Comparison of ENCODE assay signal across 13 cellular contexts in genomic region chr11:3853545-3853842, GRCh38. TPM values are rescaled to one million over a fixed set of nuclear protein-coding genes. Genes with fewer than 3 reads are reported as not detected.
DNase-seq lines count a peak whose midpoint lies in the region; ATAC-seq, FAIRE-seq and TF ChIP-seq lines count a peak whose summit lies in the region.
"Had no signal": no experiment of that assay in that cellular context is flagged by ENCODE, and none has a peak within 500 bp of the region (broad histone marks: within the 10 kb centered on the region; RNA-seq: fewer than 3 reads in every experiment).

No MANE protein-coding gene starts in this region.

- no peaks in the 10 kb centered on the region for H3K9me1 ChIP-seq in K562 (ENCODE audit: control insufficient read depth, insufficient read depth, low read length)

- peaks cover 44% of the 10 kb centered on the region for H3K4me1 ChIP-seq in CD8-positive, alpha-beta T cell (ENCODE audit: insufficient read depth, low read length)
- H3K4me1 ChIP-seq in MM.1S (ENCODE audit: low read length): peaks cover 31% of the 10 kb centered on the region
- peaks cover 30 to 36% of the 10 kb centered on the region in 2 experiments for H3K4me1 ChIP-seq in K562 (replicated peaks in 1 of 2; ENCODE audit: control insufficient read depth in 2 of 2, insufficient read depth in 2 of 2, low read length in 2 of 2)
- peaks cover 41 to 46% of the 10 kb centered on the region in 2 donors for H3K4me1 ChIP-seq in gastrocnemius medialis
- H3K4me1 ChIP-seq in body of pancreas: peaks cover 33% of the 10 kb centered on the region

- H3K4me2 ChIP-seq in MM.1S (ENCODE audit: low read depth, low read length) (peak overlapping the region; percentile 90), K562 (ENCODE audit: insufficient read depth, low read length) (no peak overlapping the region)

- H3K9me2 ChIP-seq in MM.1S (replicated peaks; ENCODE audit: insufficient read depth, low read length): no peaks in the 10 kb centered on the region

- WGBS in K562 (ENCODE audit: insufficient coverage, low coverage, missing lambda C conversion rate): 47% methylated on average over 1 of the region's 1 CpG
- 100% methylated on average over 1 of the region's 1 CpG for WGBS in body of pancreas, 2 donors

- H3K36me3 ChIP-seq in CD8-positive, alpha-beta T cell (ENCODE audit: insufficient read depth, low read length): no peaks in the 10 kb centered on the region
- H3K36me3 ChIP-seq in MM.1S (replicated peaks; ENCODE audit: insufficient read depth, low read length) (no peaks in the 10 kb centered on the region), K562 (ENCODE audit: control insufficient read depth, insufficient read depth, low read length) (no peaks in the 10 kb centered on the region), gastrocnemius medialis (no peaks in the 10 kb centered on the region), body of pancreas (replicated peaks in 1 of 2; ENCODE audit: insufficient read depth in 1 of 2, low read depth in 2 of 2) (no peaks in the 10 kb centered on the region)

- no peak for DNase-seq in CD8-positive, alpha-beta T cell
- no peak for DNase-seq in MM.1S
- DNase-seq in K562 (ENCODE audit: extremely low read depth in 1 of 4, low spot score in 3 of 4): peak in 1 of 4 experiments; percentile 65
- DNase-seq in gastrocnemius medialis: no peak
- DNase-seq in body of pancreas: no peak
- DNase-seq in NCI-H345 treated with DMSO at 0.1 percent for 48 hours (lab: John Stamatoyannopoulos, UW; ENCODE audit: unreplicated experiment): no peak
- DNase-seq: activated T-cell treated with anti-CD3 and anti-CD28 coated beads for 4 hours; effector CD8-positive, alpha-beta T cell; foreskin melanocyte; GF-D8; SIG-M5 had no signal

- H3K9me3 ChIP-seq in CD8-positive, alpha-beta T cell (ENCODE audit: low read length): no peaks in the 10 kb centered on the region
- H3K9me3 ChIP-seq in MM.1S (replicated peaks; ENCODE audit: insufficient read depth, low read length) (no peaks in the 10 kb centered on the region), K562 (replicated peaks; ENCODE audit: control insufficient read depth, insufficient read depth, low read depth, low read length) (no peaks in the 10 kb centered on the region), gastrocnemius medialis (no peaks in the 10 kb centered on the region), body of pancreas (no peaks in the 10 kb centered on the region)

- peak; percentile 66 for FAIRE-seq in K562 (lab: Jason Lieb, UNC)

- H3K4me3 Mint-ChIP-seq in CD8-positive, alpha-beta T cell: peak overlapping the region; percentile 47

- H3K27ac ChIP-seq in CD8-positive, alpha-beta T cell (ENCODE audit: low read depth, low read length): peak overlapping the region; percentile 83
- H3K27ac ChIP-seq in MM.1S (ENCODE audit: low read length) (peak overlapping the region; percentile 97), K562 (ENCODE audit: extremely low read depth, low read depth, low read length) (peak overlapping the region; percentile 86; the same call in 2 of the 3 replicates), gastrocnemius medialis (peak overlapping the region; percentile 99 to 100 (median 100)), body of pancreas (no peak overlapping the region)

- H2AFZ ChIP-seq in MM.1S (ENCODE audit: low read length): peak overlapping the region; percentile 77
- peak overlapping the region; percentile 95; the same call in 1 of the 2 replicates for H2AFZ ChIP-seq in K562 (ENCODE audit: low read depth, low read length)

- no peak for TF ChIP-seq CTCF in CD8-positive, alpha-beta T cell (IDR thresholded peaks at IDR 0.05)
- no peak for TF ChIP-seq CTCF in MM.1S (IDR thresholded peaks at IDR 0.05; ENCODE audit: low read length)
- no peak for TF ChIP-seq CTCF in K562 (IDR thresholded peaks at IDR 0.05 in 2 of 3, conservative IDR thresholded peaks at IDR 0.05 in 1 of 3; ENCODE audit: insufficient read depth in 2 of 3, low read depth in 1 of 3, low read length in 3 of 3)
- no peak for TF ChIP-seq CTCF in gastrocnemius medialis (IDR thresholded peaks at IDR 0.05 in 4 of 5, conservative IDR thresholded peaks at IDR 0.05 in 1 of 5)
- TF ChIP-seq CTCF in body of pancreas (IDR thresholded peaks at IDR 0.05): no peak

- CTCF ChIA-PET in CD8-positive, alpha-beta T cell (lab: Charles Lee): interaction anchor here (1.2 to 20.8 kb wide), 17 partner anchors 14 to 235 kb away, joined by 3 to 548 read pairs (median 15); partner anchors contain the start of gene RHOG
- CTCF ChIA-PET in K562 (lab: Yijun Ruan, JAX; ENCODE audit: low intra/inter-chr PET ratio): no interaction called here

- H4K20me1 ChIP-seq in MM.1S (ENCODE audit: insufficient read depth, low read length) (no peaks in the 10 kb centered on the region), K562 (replicated peaks; ENCODE audit: control insufficient read depth, insufficient read depth, low read length) (no peaks in the 10 kb centered on the region)

- no peak for TF ChIP-seq EP300 in K562 (IDR thresholded peaks at IDR 0.05; ENCODE audit: low read length)

- TF ChIP-seq RAD21 in K562 (CRISPR knock-in tag; conservative IDR thresholded peaks at IDR 0.05 in 1 of 2, IDR thresholded peaks at IDR 0.05 in 1 of 2): no peak

- H3F3A ChIP-seq in MM.1S (ENCODE audit: insufficient read depth, low read length): peaks cover 48% of the 10 kb centered on the region

- TF ChIP-seq POLR2A in K562 (conservative IDR thresholded peaks at IDR 0.05) (no peak), gastrocnemius medialis (IDR thresholded peaks at IDR 0.05) (no peak), body of pancreas (IDR thresholded peaks at IDR 0.05) (no peak)

- ATAC-seq in CD8-positive, alpha-beta T cell: no peak
- ATAC-seq in K562: no peak
- no peak for ATAC-seq in gastrocnemius medialis
- no peak for ATAC-seq in body of pancreas
- ATAC-seq in GM21786 (IDR thresholded peaks at IDR 0.05; ENCODE audit: unreplicated experiment): no peak
- ATAC-seq in HG03342 (IDR thresholded peaks at IDR 0.05; ENCODE audit: unreplicated experiment): no peak

- in situ Hi-C loops in K562 (cut with MboI) (no loop called here), gastrocnemius medialis (cut with MboI; ENCODE audit: low sequenced_read_pairs in 4 of 4) (loop anchor here in 3 of 4 donors (5.0 to 25.0 kb wide), 3 partner anchors 109 to 219 kb away; no protein-coding TSS in a partner anchor)

- H3K27ac Mint-ChIP-seq in CD8-positive, alpha-beta T cell: peak overlapping the region; percentile 99

- peaks cover 55% of the 10 kb centered on the region for H3K4me1 Mint-ChIP-seq in CD8-positive, alpha-beta T cell (ENCODE audit: low read depth)

- H3K4me3 ChIP-seq in CD8-positive, alpha-beta T cell (ENCODE audit: low read depth, low read length): no peak overlapping the region
- H3K4me3 ChIP-seq in MM.1S (ENCODE audit: low read length) (0 out of 2 replicates have a peak overlapping the region, but pooled peaks have one; percentile 84), K562 (no peak overlapping the region), gastrocnemius medialis (no peak overlapping the region), body of pancreas (no peak overlapping the region)

- no peaks in the 10 kb centered on the region for H3K27me3 Mint-ChIP-seq in CD8-positive, alpha-beta T cell (ENCODE audit: low read depth)

- H3K9ac ChIP-seq in MM.1S (ENCODE audit: low read length): peak overlapping the region; percentile 79
- no peak overlapping the region for H3K9ac ChIP-seq in K562 (ENCODE audit: insufficient read depth in 1 of 2, low read depth in 2 of 2, low read length in 2 of 2)

- H3K9me3 Mint-ChIP-seq in CD8-positive, alpha-beta T cell: no peaks in the 10 kb centered on the region

- no peaks in the 10 kb centered on the region for H3K27me3 ChIP-seq in CD8-positive, alpha-beta T cell (ENCODE audit: insufficient read depth, low read length)
- H3K27me3 ChIP-seq in MM.1S (replicated peaks; ENCODE audit: insufficient read depth, low read length) (no peaks in the 10 kb centered on the region), K562 (ENCODE audit: control insufficient read depth in 2 of 2, insufficient read depth in 2 of 2, low read length in 2 of 2) (no peaks in the 10 kb centered on the region), gastrocnemius medialis (no peaks in the 10 kb centered on the region), body of pancreas (no peaks in the 10 kb centered on the region)

- H3K79me2 ChIP-seq in MM.1S (ENCODE audit: low read length) (peaks cover 30% of the 10 kb centered on the region), K562 (ENCODE audit: control insufficient read depth, insufficient read depth, low read length) (peaks cover 30% of the 10 kb centered on the region)

- POLR2A ChIA-PET in CD8-positive, alpha-beta T cell (lab: Charles Lee): interaction anchor here (0.8 to 8.0 kb wide), 12 partner anchors 14 to 220 kb away, joined by 3 to 252 read pairs (median 18); partner anchors contain the start of genes NUP98, PGAP2 and RHOG
- POLR2A ChIA-PET in K562 (lab: Yijun Ruan, JAX): interaction anchor here (0.9 to 2.4 kb wide), 3 partner anchors 10 to 37 kb away, joined by 3 to 12 read pairs (median 4); no protein-coding TSS in a partner anchor

- no TSS peak for BruUV-seq in K562 (replicated peaks; lab: Mats Ljungman, UMichigan)

- intact Hi-C loops in CD8-positive, alpha-beta T cell (cut with DNase I, micrococcal nuclease): no loop called here
- intact Hi-C loops in K562 (cut with micrococcal nuclease) (no loop called here), gastrocnemius medialis (cut with DNase I; ENCODE audit: low total_unique reads) (loop anchor here (5.0 kb wide), 1 partner anchor 134 kb away; no protein-coding TSS in a partner anchor), body of pancreas (cut with DNase I) (no loop called here)

- H3K36me3 Mint-ChIP-seq in CD8-positive, alpha-beta T cell: peaks cover 14% of the 10 kb centered on the region

RNA-seq across cellular contexts. Expression of gene STIM1, which starts 2.0 kb away (rescaled TPM):
- 10 to 100 TPM; 72.5 to 84.3 TPM for total RNA-seq in CD8-positive, alpha-beta T cell
- 148 and 250 TPM in 2 replicates for total RNA-seq in K562 (2011; cell fraction: chromatin; rRNA removed; ENCODE audit: low replicate concordance)
- total RNA-seq in K562 (2011; cell fraction: nucleolus; rRNA removed): 183 and 205 TPM in 2 replicates
- total RNA-seq in K562 (2011; cell fraction: nucleoplasm; rRNA removed): 147 and 198 TPM in 2 replicates
- total RNA-seq in K562 (2014; rRNA removed) (22.1 and 23.9 TPM in 2 replicates), K562 (2014; rRNA removed; fragmentation: Illumina TruSeq; extraction: Trizol) (25.8 and 28.2 TPM in 2 replicates), K562 (2015; rRNA removed; fragmentation: Illumina TruSeq; extraction: Trizol) (18.3 and 20.6 TPM in 2 replicates), K562 (2021) (50.4 and 50.5 TPM in 2 replicates), gastrocnemius medialis (100 to 1,000 TPM in 1 of 4 donors, 10 to 100 TPM in 3; 45.9 to 132 (median 87.3) TPM), body of pancreas (10 to 100 TPM; 20.4 to 24.6 TPM)
- polyA plus RNA-seq in K562 (2011; rRNA removed) (30.2 and 42.1 TPM in 2 replicates), K562 (2014; fragmentation: Illumina TruSeq; extraction: Trizol) (38.8 and 39.1 TPM in 2 replicates), K562 (2014; fragmentation: Nextera tagmentation; extraction: Ambion mirVana) (1 to 10 TPM; 7.7 to 8.0 TPM), K562 (2014; rRNA removed) (22.5 and 24.7 TPM in 2 replicates)
- polyA plus RNA-seq in K562 (2011; cell fraction: cytosol; rRNA removed): 32.2 and 32.4 TPM in 2 replicates
- 47.0 and 55.3 TPM in 2 replicates for polyA plus RNA-seq in K562 (2011; cell fraction: nucleus; rRNA removed)
- 55.9 and 67.3 TPM in 2 replicates for polyA plus RNA-seq in K562 (2012)
- 160 and 190 TPM in 2 replicates for polyA minus RNA-seq in K562 (2011; rRNA and poly(A)+ RNA removed)
- 46.1 and 63.4 TPM in 2 replicates for polyA minus RNA-seq in K562 (2011; cell fraction: cytosol; rRNA and poly(A)+ RNA removed)
- polyA minus RNA-seq in K562 (2011; cell fraction: nucleus; rRNA and poly(A)+ RNA removed): 30.4 and 55.1 TPM in 2 replicates

RNA-seq across cellular contexts. Expression of gene RHOG, which starts 12.7 kb away (rescaled TPM):
- 100 to 1,000 TPM; 125 to 127 TPM for total RNA-seq in CD8-positive, alpha-beta T cell
- total RNA-seq in K562 (2011; cell fraction: chromatin; rRNA removed; ENCODE audit: low replicate concordance): 27.7 and 100.0 TPM in 2 replicates
- total RNA-seq in K562 (2011; cell fraction: nucleolus; rRNA removed): 89.7 and 100 TPM in 2 replicates
- 70.6 and 86.3 TPM in 2 replicates for total RNA-seq in K562 (2011; cell fraction: nucleoplasm; rRNA removed)
- total RNA-seq in K562 (2014; rRNA removed) (80.3 and 117 TPM in 2 replicates), K562 (2014; rRNA removed; fragmentation: Illumina TruSeq; extraction: Trizol) (34.7 and 43.6 TPM in 2 replicates), K562 (2015; rRNA removed; fragmentation: Illumina TruSeq; extraction: Trizol) (70.0 and 71.8 TPM in 2 replicates), K562 (2021) (157 and 162 TPM in 2 replicates), gastrocnemius medialis (10 to 100 TPM; 38.0 to 77.4 (median 46.9) TPM), body of pancreas (10 to 100 TPM; 10.9 to 15.8 TPM)
- polyA plus RNA-seq in K562 (2011; rRNA removed) (112 and 121 TPM in 2 replicates), K562 (2014; fragmentation: Illumina TruSeq; extraction: Trizol) (153 and 223 TPM in 2 replicates), K562 (2014; fragmentation: Nextera tagmentation; extraction: Ambion mirVana) (10 to 100 TPM; 22.6 to 36.8 TPM), K562 (2014; rRNA removed) (134 and 159 TPM in 2 replicates)
- polyA plus RNA-seq in K562 (2011; cell fraction: cytosol; rRNA removed): 199 and 423 TPM in 2 replicates
- polyA plus RNA-seq in K562 (2011; cell fraction: nucleus; rRNA removed): 55.6 and 75.5 TPM in 2 replicates
- 177 and 217 TPM in 2 replicates for polyA plus RNA-seq in K562 (2012)
- polyA minus RNA-seq in K562 (2011; rRNA and poly(A)+ RNA removed): 68.0 and 101 TPM in 2 replicates
- 169 and 173 TPM in 2 replicates for polyA minus RNA-seq in K562 (2011; cell fraction: cytosol; rRNA and poly(A)+ RNA removed)
- 39.9 and 49.1 TPM in 2 replicates for polyA minus RNA-seq in K562 (2011; cell fraction: nucleus; rRNA and poly(A)+ RNA removed)

RNA-seq across cellular contexts. Expression of gene PGAP2, which starts 45.1 kb away (rescaled TPM):
- 10 to 100 TPM; 16.3 to 18.5 TPM for total RNA-seq in CD8-positive, alpha-beta T cell
- 52.9 and 128 TPM in 2 replicates for total RNA-seq in K562 (2011; cell fraction: chromatin; rRNA removed; ENCODE audit: low replicate concordance)
- total RNA-seq in K562 (2011; cell fraction: nucleolus; rRNA removed): 70.0 and 81.9 TPM in 2 replicates
- 77.8 and 87.7 TPM in 2 replicates for total RNA-seq in K562 (2011; cell fraction: nucleoplasm; rRNA removed)
- total RNA-seq in K562 (2014; rRNA removed) (17.9 and 26.9 TPM in 2 replicates), K562 (2014; rRNA removed; fragmentation: Illumina TruSeq; extraction: Trizol) (18.4 and 20.2 TPM in 2 replicates), K562 (2015; rRNA removed; fragmentation: Illumina TruSeq; extraction: Trizol) (20.6 and 22.7 TPM in 2 replicates), K562 (2021) (35.2 and 38.0 TPM in 2 replicates), gastrocnemius medialis (1 to 10 TPM; 4.6 to 8.0 (median 6.5) TPM), body of pancreas (10 to 100 TPM; 21.5 to 24.1 TPM)
- polyA plus RNA-seq in K562 (2011; rRNA removed) (47.2 and 57.2 TPM in 2 replicates), K562 (2014; fragmentation: Illumina TruSeq; extraction: Trizol) (46.4 and 49.7 TPM in 2 replicates), K562 (2014; fragmentation: Nextera tagmentation; extraction: Ambion mirVana) (10 to 100 TPM; 33.7 to 40.0 TPM), K562 (2014; rRNA removed) (31.8 and 34.9 TPM in 2 replicates)
- polyA plus RNA-seq in K562 (2011; cell fraction: cytosol; rRNA removed): 61.2 and 89.0 TPM in 2 replicates
- 177 and 185 TPM in 2 replicates for polyA plus RNA-seq in K562 (2011; cell fraction: nucleus; rRNA removed)
- 38.5 and 43.9 TPM in 2 replicates for polyA plus RNA-seq in K562 (2012)
- 32.7 and 40.7 TPM in 2 replicates for polyA minus RNA-seq in K562 (2011; rRNA and poly(A)+ RNA removed)
- polyA minus RNA-seq in K562 (2011; cell fraction: cytosol; rRNA and poly(A)+ RNA removed): 16.9 and 30.9 TPM in 2 replicates
- 18.3 and 23.0 TPM in 2 replicates for polyA minus RNA-seq in K562 (2011; cell fraction: nucleus; rRNA and poly(A)+ RNA removed)

RNA-seq across cellular contexts. Expression of gene NUP98, which starts 56.1 kb away (rescaled TPM):
- 100 to 1,000 TPM; 204 to 210 TPM for total RNA-seq in CD8-positive, alpha-beta T cell
- total RNA-seq in K562 (2011; cell fraction: chromatin; rRNA removed; ENCODE audit: low replicate concordance): 342 and 546 TPM in 2 replicates
- total RNA-seq in K562 (2011; cell fraction: nucleolus; rRNA removed): 195 and 218 TPM in 2 replicates
- total RNA-seq in K562 (2011; cell fraction: nucleoplasm; rRNA removed): 297 and 312 TPM in 2 replicates
- total RNA-seq in K562 (2014; rRNA removed): 143 TPM in 2 replicates
- 116 and 118 TPM in 2 replicates for total RNA-seq in K562 (2014; rRNA removed; fragmentation: Illumina TruSeq; extraction: Trizol)
- 164 and 182 TPM in 2 replicates for total RNA-seq in K562 (2015; rRNA removed; fragmentation: Illumina TruSeq; extraction: Trizol)
- total RNA-seq in K562 (2021): 122 and 130 TPM in 2 replicates
- polyA plus RNA-seq in K562 (2011; rRNA removed): 132 and 146 TPM in 2 replicates
- 259 and 340 TPM in 2 replicates for polyA plus RNA-seq in K562 (2011; cell fraction: cytosol; rRNA removed)
- polyA plus RNA-seq in K562 (2011; cell fraction: nucleus; rRNA removed): 203 and 273 TPM in 2 replicates
- polyA plus RNA-seq in K562 (2012): 80.8 and 90.3 TPM in 2 replicates
- 196 and 197 TPM in 2 replicates for polyA plus RNA-seq in K562 (2014; fragmentation: Illumina TruSeq; extraction: Trizol)
- polyA plus RNA-seq in K562 (2014; fragmentation: Nextera tagmentation; extraction: Ambion mirVana): 10 to 100 TPM; 45.1 to 60.8 TPM
- 128 and 131 TPM in 2 replicates for polyA plus RNA-seq in K562 (2014; rRNA removed)
- polyA minus RNA-seq in K562 (2011; rRNA and poly(A)+ RNA removed): 279 and 376 TPM in 2 replicates
- 161 and 183 TPM in 2 replicates for polyA minus RNA-seq in K562 (2011; cell fraction: cytosol; rRNA and poly(A)+ RNA removed)
- polyA minus RNA-seq in K562 (2011; cell fraction: nucleus; rRNA and poly(A)+ RNA removed): 94.9 and 145 TPM in 2 replicates
- 100 to 1,000 TPM in 2 of 4 donors, 10 to 100 TPM in 2; 65.2 to 128 (median 102) TPM for total RNA-seq in gastrocnemius medialis
- 10 to 100 TPM; 37.9 to 62.0 TPM for total RNA-seq in body of pancreas

Comparison
In these comparisons a context has a peak if more than half of its experiments do, and no peak if none do; other contexts are left out.
1. H3K27ac ChIP-seq: peak in CD8-positive, alpha-beta T cell (single experiment), MM.1S (single experiment), K562 (single experiment) and gastrocnemius medialis (4 of 4); none in body of pancreas (0 of 4).